9 cellular contexts compared by ENCODE assay signal in genomic region chr4:153483432-153484418, GRCh38. TPM values are rescaled to one million over a fixed set of nuclear protein-coding genes. Genes with fewer than 3 reads are reported as not detected.
DNase-seq lines count a peak whose midpoint lies in the region; ATAC-seq, FAIRE-seq and TF ChIP-seq lines count a peak whose summit lies in the region.
"Had no signal": no experiment of that assay in that cellular context is flagged by ENCODE, and none has a peak within 500 bp of the region (broad histone marks: within the 10 kb centered on the region; RNA-seq: fewer than 3 reads in every experiment).

No MANE protein-coding gene starts in this region.

- intact Hi-C loops in A673 (cut with micrococcal nuclease; ENCODE audit: unreplicated experiment): no loop called here

- POLR2A ChIA-PET in A673 (lab: Charles Lee; ENCODE audit: low non-redundant PET) (interaction anchor here (0.6 kb wide), 1 partner anchor 11 kb away, joined by 3 read pairs; no protein-coding TSS in a partner anchor), HEK293T (lab: Yijun Ruan, JAX) (interaction anchor here (0.9 to 3.6 kb wide), 3 partner anchors 14 to 138 kb away, joined by 3 to 38 read pairs (median 3); partner anchors contain the start of gene TMEM131L)

- DNase-seq in A673 (ENCODE audit: low spot score) (peak; percentile 20), GM12891 (ENCODE audit: insufficient read length, low spot score) (no peak), memory B cell (ENCODE audit: low spot score in 2 of 2) (no peak), NCI-H2029 treated with DMSO at 0.1 percent for 48 hours (lab: John Stamatoyannopoulos, UW) (no peak), hippocampal formation (lab: John Stamatoyannopoulos, UW) (no peak), HEK293T (ENCODE audit: extremely low spot score) (no peak), nucleus accumbens (lab: John Stamatoyannopoulos, UW) (no peak)
- DNase-seq in activated naive CD8-positive, alpha-beta T cell treated with anti-CD3 and anti-CD28 coated beads, Interleukin-2, amount 50 U/mL, for 24 hours: no peak
- DNase-seq: DMS53 had no signal

- H3K27ac ChIP-seq in A673 (ENCODE audit: low read depth, low read length, poor library complexity, severe bottlenecking): no peak overlapping the region

- no peak for ATAC-seq in activated naive CD8-positive, alpha-beta T cell treated with anti-CD3 and anti-CD28 coated beads, Interleukin-2, amount 50 U/mL, for 24 hours
- ATAC-seq in memory B cell (ENCODE audit: low read depth): no peak

- H3K4me3 Mint-ChIP-seq in activated naive CD8-positive, alpha-beta T cell treated with anti-CD3 and anti-CD28 coated beads, Interleukin-2, amount 50 U/mL, for 24 hours: peak overlapping the region; percentile 43
- peak overlapping the region; percentile 81 for H3K4me3 Mint-ChIP-seq in memory B cell

- H3K9me3 ChIP-seq in A673 (ENCODE audit: low read depth, low read length, poor library complexity, severe bottlenecking): no peaks in the 10 kb centered on the region

- peak overlapping the region; percentile 75 for H3K27ac Mint-ChIP-seq in activated naive CD8-positive, alpha-beta T cell treated with anti-CD3 and anti-CD28 coated beads, Interleukin-2, amount 50 U/mL, for 24 hours
- H3K27ac Mint-ChIP-seq in memory B cell: peak overlapping the region; percentile 91

- CTCF ChIA-PET in A673 (lab: Charles Lee) (interaction anchor here (0.7 kb wide), 1 partner anchor 10 kb away, joined by 3 read pairs; no protein-coding TSS in a partner anchor), HEK293T (lab: Yijun Ruan, JAX) (interaction anchor here (0.7 to 1.6 kb wide), 3 partner anchors 18 to 854 kb away, joined by 3 to 4 read pairs (median 3); no protein-coding TSS in a partner anchor)

- TF ChIP-seq POLR2A in GM12891 (IDR thresholded peaks at IDR 0.05; ENCODE audit: low read depth, low read length): no peak

- no peak overlapping the region for H3K4me3 ChIP-seq in A673 (ENCODE audit: low read depth, low read length, poor library complexity, severe bottlenecking)

- no peak for TF ChIP-seq CTCF in A673 (conservative IDR thresholded peaks at IDR 0.05; ENCODE audit: low read depth, low read length)

- no peaks in the 10 kb centered on the region for H3K36me3 ChIP-seq in A673 (ENCODE audit: insufficient read depth, low read length, poor library complexity, severe bottlenecking)

- no peaks in the 10 kb centered on the region for H3K9me3 Mint-ChIP-seq in activated naive CD8-positive, alpha-beta T cell treated with anti-CD3 and anti-CD28 coated beads, Interleukin-2, amount 50 U/mL, for 24 hours
- no peaks in the 10 kb centered on the region for H3K9me3 Mint-ChIP-seq in memory B cell

- BruUV-seq in A673 (replicated peaks; lab: Mats Ljungman, UMichigan): no TSS peak

- peak; percentile 72 for FAIRE-seq in GM12891 (lab: Jason Lieb, UNC)

- H3K27me3 Mint-ChIP-seq in activated naive CD8-positive, alpha-beta T cell treated with anti-CD3 and anti-CD28 coated beads, Interleukin-2, amount 50 U/mL, for 24 hours: peaks cover 2% of the 10 kb centered on the region
- H3K27me3 Mint-ChIP-seq in memory B cell: no peaks in the 10 kb centered on the region

- H3K4me1 ChIP-seq in A673 (ENCODE audit: insufficient read depth, low read length, poor library complexity, severe bottlenecking): peaks cover 35% of the 10 kb centered on the region

- no peaks in the 10 kb centered on the region for H3K27me3 ChIP-seq in A673 (replicated peaks; ENCODE audit: insufficient read depth, low read depth, low read length, poor library complexity)

- peaks cover 79% of the 10 kb centered on the region for H3K4me1 Mint-ChIP-seq in activated naive CD8-positive, alpha-beta T cell treated with anti-CD3 and anti-CD28 coated beads, Interleukin-2, amount 50 U/mL, for 24 hours
- peaks cover 56% of the 10 kb centered on the region for H3K4me1 Mint-ChIP-seq in memory B cell

- H3K36me3 Mint-ChIP-seq in activated naive CD8-positive, alpha-beta T cell treated with anti-CD3 and anti-CD28 coated beads, Interleukin-2, amount 50 U/mL, for 24 hours (ENCODE audit: low read depth): peaks cover 23% of the 10 kb centered on the region
- H3K36me3 Mint-ChIP-seq in memory B cell: peaks cover 14% of the 10 kb centered on the region

TF ChIP-seq in GM12891, 5 proteins besides CTCF, POLR2A, EP300 and RAD21:
- TF ChIP-seq PAX5 (IDR thresholded peaks at IDR 0.05; ENCODE audit: insufficient read depth, low read length, severe bottlenecking): no peak

TF ChIP-seq in HEK293T, 16 proteins besides CTCF, POLR2A, EP300 and RAD21:
- TF ChIP-seq CTBP1 (IDR thresholded peaks at IDR 0.05; ENCODE audit: borderline replicate concordance) (no peak), FOXM1 (IDR thresholded peaks at IDR 0.05; ENCODE audit: borderline replicate concordance) (no peak), ARNT (IDR thresholded peaks at IDR 0.05) (no peak), SP1 (IDR thresholded peaks at IDR 0.05) (no peak), TARDBP (IDR thresholded peaks at IDR 0.05) (no peak), ELF4 (IDR thresholded peaks at IDR 0.05) (no peak), FOXA1 (IDR thresholded peaks at IDR 0.05) (no peak), L3MBTL2 (conservative IDR thresholded peaks at IDR 0.05) (no peak), ZNF384 (IDR thresholded peaks at IDR 0.05) (no peak), LEF1 (IDR thresholded peaks at IDR 0.05; ENCODE audit: borderline replicate concordance) (no peak), NFRKB (IDR thresholded peaks at IDR 0.05) (no peak), HDGF (IDR thresholded peaks at IDR 0.05; ENCODE audit: borderline replicate concordance) (no peak), FOXK2 (IDR thresholded peaks at IDR 0.05) (no peak), SUZ12 (IDR thresholded peaks at IDR 0.05) (no peak), BHLHE40 (IDR thresholded peaks at IDR 0.05; ENCODE audit: borderline replicate concordance) (no peak)
- TF ChIP-seq, protein P1, sequence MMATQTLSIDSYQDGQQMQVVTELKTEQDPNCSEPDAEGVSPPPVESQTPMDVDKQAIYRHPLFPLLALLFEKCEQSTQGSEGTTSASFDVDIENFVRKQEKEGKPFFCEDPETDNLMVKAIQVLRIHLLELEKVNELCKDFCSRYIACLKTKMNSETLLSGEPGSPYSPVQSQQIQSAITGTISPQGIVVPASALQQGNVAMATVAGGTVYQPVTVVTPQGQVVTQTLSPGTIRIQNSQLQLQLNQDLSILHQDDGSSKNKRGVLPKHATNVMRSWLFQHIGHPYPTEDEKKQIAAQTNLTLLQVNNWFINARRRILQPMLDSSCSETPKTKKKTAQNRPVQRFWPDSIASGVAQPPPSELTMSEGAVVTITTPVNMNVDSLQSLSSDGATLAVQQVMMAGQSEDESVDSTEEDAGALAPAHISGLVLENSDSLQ (IDR thresholded peaks at IDR 0.05): no peak

RNA-seq across cellular contexts. Expression of gene TMEM131L, which starts 17.6 kb away (rescaled TPM):
- 17.0 and 18.4 TPM in 2 replicates for total RNA-seq in A673 (2021)
- 50.3 TPM for polyA plus RNA-seq in GM12891 (2012; ENCODE audit: low read depth, missing spikeins)
